ENCODE assay signal across 26 cellular contexts in the genomic region with DNA sequence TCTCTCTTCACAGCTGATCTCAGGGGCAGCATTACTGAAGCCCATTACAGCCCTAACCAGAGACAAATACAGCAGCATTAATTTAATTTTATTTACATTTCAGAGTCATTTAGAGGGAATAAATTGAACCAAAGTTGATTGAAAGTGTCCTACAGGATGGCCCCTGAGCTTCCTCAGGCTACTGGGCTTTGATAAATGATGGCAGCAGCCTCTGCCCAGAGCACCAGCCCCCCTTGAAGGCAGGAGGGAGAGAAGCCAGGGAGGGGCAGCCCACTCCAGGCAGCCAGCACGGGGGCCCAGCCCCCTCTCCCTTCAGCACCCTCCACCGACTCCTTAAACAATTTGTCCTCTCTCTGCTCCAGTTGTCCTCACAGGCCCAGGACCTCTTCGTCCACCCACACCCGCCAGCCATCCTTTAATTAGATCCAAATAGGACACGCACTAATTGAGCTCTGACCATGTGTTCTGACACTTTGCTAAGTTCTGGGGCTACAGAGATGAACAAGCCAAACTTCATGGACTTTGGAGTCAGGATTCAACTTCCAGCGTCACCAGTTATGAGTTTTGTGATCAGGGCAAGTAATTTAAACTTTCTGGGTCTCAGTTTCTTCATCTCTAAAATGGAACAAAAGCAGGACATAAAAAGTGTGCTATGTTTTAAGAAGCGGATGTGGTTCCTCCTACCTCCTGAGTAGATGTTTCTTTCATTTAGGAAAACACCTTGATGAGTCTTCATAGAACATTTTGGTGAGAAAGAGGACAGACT.
"Had no signal": no experiment of that assay in that cellular context is flagged by ENCODE, and none has a peak within 500 bp of the region (broad histone marks: within the 10 kb centered on the region; RNA-seq: fewer than 3 reads in every experiment).

No MANE protein-coding gene starts in this region.

- DNase-seq: activated B cell treated with CpG ODN at 0.5 μM for 24 hours; activated CD4-positive, alpha-beta T cell treated with anti-CD3 and anti-CD28 coated beads, Interleukin-2, amount 50 U/mL, for 1 hour; activated CD8-positive, alpha-beta memory T cell treated with anti-CD3 and anti-CD28 coated beads, Interleukin-2, amount 10 ng/mL, durations not matched to agents 7 days and 5 days; activated CD8-positive, alpha-beta T cell treated with anti-CD3 and anti-CD28 coated beads for 36 hours; activated effector memory CD4-positive, alpha-beta T cell treated with anti-CD3 and anti-CD28 coated beads, Interleukin-2, amount 50 U/mL, for 16 hours; activated naive CD4-positive, alpha-beta T cell treated with anti-CD3 and anti-CD28 coated beads for 36 hours; activated naive CD8-positive, alpha-beta T cell treated with anti-CD3 and anti-CD28 coated beads for 36 hours; activated T-cell treated with anti-CD3 and anti-CD28 coated beads, Interleukin-2, amount 50 U/mL, for 72 hours; adrenal gland; aorta; body of pancreas; cerebellar nuclear complex; colonic mucosa; effector CD8-positive, alpha-beta T cell; esophagus squamous epithelium; glutamatergic neuron; left cardiac atrium; stimulated activated CD4-positive, alpha-beta T cell treated with anti-CD3 and anti-CD28 coated beads, Interleukin-12 subunit alpha, Interleukin-12 subunit beta, amount 100 ng/mL, for 4 hours; stimulated activated CD4-positive, alpha-beta T cell treated with anti-CD3 and anti-CD28 coated beads, Interleukin-4, amount 100 ng/mL, for 1 hour; T-helper 1 cell; trophoblast cell; uterus had no signal

- ATAC-seq: activated CD8-positive, alpha-beta memory T cell treated with anti-CD3 and anti-CD28 coated beads, Interleukin-2, amount 10 ng/mL, durations not matched to agents 7 days and 5 days; activated CD8-positive, alpha-beta T cell treated with anti-CD3 and anti-CD28 coated beads for 36 hours; activated T-cell treated with anti-CD3 and anti-CD28 coated beads, Interleukin-2, amount 50 U/mL, for 72 hours; body of pancreas; sciatic nerve had no signal

- H3K36me3 Mint-ChIP-seq: activated CD8-positive, alpha-beta memory T cell treated with anti-CD3 and anti-CD28 coated beads, Interleukin-2, amount 10 ng/mL, durations not matched to agents 7 days and 5 days; activated naive CD8-positive, alpha-beta T cell treated with anti-CD3 and anti-CD28 coated beads for 36 hours had no signal

- H3K27me3 Mint-ChIP-seq: activated B cell treated with CpG ODN at 0.5 μM for 24 hours; activated CD8-positive, alpha-beta memory T cell treated with anti-CD3 and anti-CD28 coated beads, Interleukin-2, amount 10 ng/mL, durations not matched to agents 7 days and 5 days; activated CD8-positive, alpha-beta T cell treated with anti-CD3 and anti-CD28 coated beads for 36 hours; activated naive CD8-positive, alpha-beta T cell treated with anti-CD3 and anti-CD28 coated beads for 36 hours; stimulated activated naive CD8-positive, alpha-beta T cell treated with anti-CD3 and anti-CD28 coated beads, Interleukin-15, Interleukin-2, amounts not matched to agents 100 ng/mL and 50 ng/mL, for 24 hours had no signal

- H3K4me1 Mint-ChIP-seq: activated B cell treated with CpG ODN at 0.5 μM for 24 hours; activated naive CD8-positive, alpha-beta T cell treated with anti-CD3 and anti-CD28 coated beads for 36 hours had no signal

- H3K9me3 Mint-ChIP-seq: activated B cell treated with CpG ODN at 0.5 μM for 24 hours; activated CD8-positive, alpha-beta T cell treated with anti-CD3 and anti-CD28 coated beads for 36 hours; activated naive CD4-positive, alpha-beta T cell treated with anti-CD3 and anti-CD28 coated beads for 36 hours; activated naive CD8-positive, alpha-beta T cell treated with anti-CD3 and anti-CD28 coated beads for 36 hours; activated T-cell treated with anti-CD3 and anti-CD28 coated beads, Interleukin-2, amount 50 U/mL, for 72 hours; nephron; stimulated activated naive CD8-positive, alpha-beta T cell treated with anti-CD3 and anti-CD28 coated beads, Interleukin-15, Interleukin-2, amounts not matched to agents 100 ng/mL and 50 ng/mL, for 24 hours; T-helper 2 cell treated with Interferon-gamma antibody and Interleukin-4, amounts not matched to agents 5 μg/mL and 100 μg/mL, for 36 hours had no signal

- H3K4me3 Mint-ChIP-seq: activated B cell treated with CpG ODN at 0.5 μM for 24 hours; activated CD8-positive, alpha-beta memory T cell treated with anti-CD3 and anti-CD28 coated beads, Interleukin-2, amount 10 ng/mL, durations not matched to agents 7 days and 5 days; activated CD8-positive, alpha-beta T cell treated with anti-CD3 and anti-CD28 coated beads for 36 hours; activated naive CD4-positive, alpha-beta T cell treated with anti-CD3 and anti-CD28 coated beads for 36 hours; activated naive CD8-positive, alpha-beta T cell treated with anti-CD3 and anti-CD28 coated beads for 36 hours; activated T-cell treated with anti-CD3 and anti-CD28 coated beads, Interleukin-2, amount 50 U/mL, for 72 hours; nephron; stimulated activated naive CD8-positive, alpha-beta T cell treated with anti-CD3 and anti-CD28 coated beads, Interleukin-15, Interleukin-2, amounts not matched to agents 100 ng/mL and 50 ng/mL, for 24 hours; T-helper 2 cell treated with Interferon-gamma antibody and Interleukin-4, amounts not matched to agents 5 μg/mL and 100 μg/mL, for 36 hours had no signal

- H3K27ac Mint-ChIP-seq: activated B cell treated with CpG ODN at 0.5 μM for 24 hours; activated CD8-positive, alpha-beta memory T cell treated with anti-CD3 and anti-CD28 coated beads, Interleukin-2, amount 10 ng/mL, durations not matched to agents 7 days and 5 days; activated CD8-positive, alpha-beta T cell treated with anti-CD3 and anti-CD28 coated beads for 36 hours; activated naive CD4-positive, alpha-beta T cell treated with anti-CD3 and anti-CD28 coated beads for 36 hours; activated naive CD8-positive, alpha-beta T cell treated with anti-CD3 and anti-CD28 coated beads for 36 hours; activated T-cell treated with anti-CD3 and anti-CD28 coated beads, Interleukin-2, amount 50 U/mL, for 72 hours; nephron; stimulated activated naive CD8-positive, alpha-beta T cell treated with anti-CD3 and anti-CD28 coated beads, Interleukin-15, Interleukin-2, amounts not matched to agents 100 ng/mL and 50 ng/mL, for 24 hours; T-helper 2 cell treated with Interferon-gamma antibody and Interleukin-4, amounts not matched to agents 5 μg/mL and 100 μg/mL, for 36 hours had no signal
